Comparison of ENCODE assay signal across 26 cellular contexts in the genomic region with DNA sequence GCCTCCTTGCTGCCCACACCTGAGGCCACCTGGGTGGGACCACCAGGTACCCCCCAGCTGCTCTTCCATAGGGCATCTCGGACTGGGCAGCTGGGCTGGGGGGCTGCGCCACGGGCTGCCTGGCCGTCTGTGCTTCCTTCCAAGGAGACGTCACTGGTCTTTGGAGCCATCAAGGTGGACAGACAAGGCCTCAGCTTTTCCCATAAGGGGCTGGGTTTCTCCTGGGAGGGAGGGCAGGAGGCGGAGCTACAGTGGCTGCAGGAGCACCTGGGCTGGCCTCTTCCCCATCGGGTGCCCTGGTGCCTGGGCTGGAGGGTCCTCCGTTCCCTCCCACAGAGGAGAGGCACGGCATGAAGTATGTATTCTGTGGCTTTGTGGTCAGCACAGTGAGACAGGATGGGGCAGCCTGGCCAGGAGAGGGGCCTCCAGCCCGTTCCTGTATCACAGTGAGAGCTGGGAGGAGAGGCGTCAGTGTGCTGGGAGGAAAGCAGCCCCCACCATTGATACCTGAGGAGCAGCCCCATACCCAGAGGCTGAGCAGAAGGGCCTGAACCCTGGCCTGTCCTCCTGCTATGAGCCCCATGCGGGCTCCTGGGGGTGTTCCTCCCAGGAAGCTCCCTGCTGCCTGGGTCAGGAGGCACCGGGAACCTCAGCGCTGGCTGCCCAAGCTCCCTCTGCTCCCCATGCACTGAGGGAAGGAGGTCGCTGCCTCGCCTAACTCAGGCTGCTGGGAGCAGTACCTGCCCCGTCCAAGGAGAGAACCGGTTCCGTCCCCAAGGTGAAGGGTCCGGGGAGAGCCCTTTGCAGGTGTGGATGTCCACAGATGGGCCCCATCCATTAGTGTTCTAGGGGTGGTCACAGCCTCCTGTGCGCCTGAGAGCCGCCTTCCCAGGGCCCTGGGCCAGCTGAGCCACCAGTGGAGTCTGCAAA.
DNase-seq lines count a peak whose midpoint lies in the region; ATAC-seq and TF ChIP-seq lines count a peak whose summit lies in the region.
"Had no signal": no experiment of that assay in that cellular context is flagged by ENCODE, and none has a peak within 500 bp of the region (broad histone marks: within the 10 kb centered on the region; RNA-seq: fewer than 3 reads in every experiment).

No MANE protein-coding gene starts in this region.

- intact Hi-C loops in esophagus muscularis mucosa (cut with DNase I) (no loop called here), sigmoid colon (cut with DNase I) (no loop called here), lower lobe of right lung (cut with DNase I) (no loop called here)

- no peaks in the 10 kb centered on the region for H3K9me3 Mint-ChIP-seq in activated T-cell treated with anti-CD3 and anti-CD28 coated beads, Interleukin-2, amount 50 U/mL, for 24 hours
- H3K9me3 Mint-ChIP-seq: activated naive CD8-positive, alpha-beta T cell treated with anti-CD3 and anti-CD28 coated beads, Interleukin-2, amount 10 ng/mL, durations not matched to agents 7 days and 5 days; neural crest cell; T-cell had no signal

- no peak overlapping the region for H3K4me3 Mint-ChIP-seq in activated T-cell treated with anti-CD3 and anti-CD28 coated beads, Interleukin-2, amount 50 U/mL, for 24 hours
- H3K4me3 Mint-ChIP-seq: activated naive CD8-positive, alpha-beta T cell treated with anti-CD3 and anti-CD28 coated beads, Interleukin-2, amount 10 ng/mL, durations not matched to agents 7 days and 5 days; B cell; CD8-positive, alpha-beta memory T cell; neural crest cell; T-cell had no signal

- H3K4me1 Mint-ChIP-seq in activated T-cell treated with anti-CD3 and anti-CD28 coated beads, Interleukin-2, amount 50 U/mL, for 24 hours (ENCODE audit: low read depth) = no peaks in the 10 kb centered on the region
- H3K4me1 Mint-ChIP-seq: activated naive CD8-positive, alpha-beta T cell treated with anti-CD3 and anti-CD28 coated beads, Interleukin-2, amount 10 ng/mL, durations not matched to agents 7 days and 5 days; B cell; CD8-positive, alpha-beta memory T cell; T-cell had no signal

- 76% methylated on average over 12 of the region's 22 CpGs for WGBS in esophagus muscularis mucosa
- 70 to 74% methylated on average over 22 of the region's 22 CpGs for WGBS in sigmoid colon, 2 donors

- H3K27me3 Mint-ChIP-seq in activated T-cell treated with anti-CD3 and anti-CD28 coated beads, Interleukin-2, amount 50 U/mL, for 24 hours = peaks cover 15% of the 10 kb centered on the region
- H3K27me3 Mint-ChIP-seq: activated naive CD8-positive, alpha-beta T cell treated with anti-CD3 and anti-CD28 coated beads, Interleukin-2, amount 10 ng/mL, durations not matched to agents 7 days and 5 days had no signal

- H3K4me3 ChIP-seq in H7 (ENCODE audit: insufficient read depth, low read depth, low read length) = no peak overlapping the region
- H3K4me3 ChIP-seq in esophagus muscularis mucosa = no peak overlapping the region
- H3K4me3 ChIP-seq in sigmoid colon = no peak overlapping the region
- H3K4me3 ChIP-seq in lower lobe of right lung = no peak overlapping the region
- H3K4me3 ChIP-seq in SJCRH30 = no peak overlapping the region
- H3K4me3 ChIP-seq: A549, mucosa of descending colon, PC-9, psoas muscle had no signal

- peak; percentile 9 for DNase-seq in activated T-cell treated with anti-CD3 and anti-CD28 coated beads, Interleukin-2, amount 50 U/mL, for 24 hours
- no peak for DNase-seq in activated T-cell treated with anti-CD3 and anti-CD28 coated beads for 4 hours
- DNase-seq in H7 = peak; percentile 83
- peak; percentile 74 for DNase-seq in esophagus muscularis mucosa (ENCODE audit: extremely low spot score)
- DNase-seq in sigmoid colon = peak; percentile 49
- DNase-seq in lower lobe of right lung = no peak
- DNase-seq in SJCRH30 = no peak
- DNase-seq in GM19240 (ENCODE audit: insufficient read length, low spot score) = no peak
- DNase-seq: activated naive CD8-positive, alpha-beta T cell treated with anti-CD3 and anti-CD28 coated beads, Interleukin-2, amount 10 ng/mL, durations not matched to agents 7 days and 5 days; CD8-positive, alpha-beta memory T cell; DMS153; effector CD4-positive, alpha-beta T cell; foreskin keratinocyte; KG1; NCI-H1436 treated with DMSO at 0.1 percent for 48 hours; NCI-H2107; NCI-H446 treated with DMSO at 0.1 percent for 48 hours; PC-9; psoas muscle; SIG-M5 had no signal

- no peaks in the 10 kb centered on the region for H3K36me3 Mint-ChIP-seq in activated T-cell treated with anti-CD3 and anti-CD28 coated beads, Interleukin-2, amount 50 U/mL, for 24 hours (ENCODE audit: low read depth)
- H3K36me3 Mint-ChIP-seq: activated naive CD8-positive, alpha-beta T cell treated with anti-CD3 and anti-CD28 coated beads, Interleukin-2, amount 10 ng/mL, durations not matched to agents 7 days and 5 days; CD8-positive, alpha-beta memory T cell; T-cell had no signal

- H3K4me1 ChIP-seq in esophagus muscularis mucosa = no peaks in the 10 kb centered on the region
- no peaks in the 10 kb centered on the region for H3K4me1 ChIP-seq in sigmoid colon
- no peaks in the 10 kb centered on the region for H3K4me1 ChIP-seq in lower lobe of right lung
- H3K4me1 ChIP-seq in SJCRH30 = no peaks in the 10 kb centered on the region
- H3K4me1 ChIP-seq: A549, foreskin keratinocyte, psoas muscle had no signal

- TF ChIP-seq EP300 in esophagus muscularis mucosa (IDR thresholded peaks at IDR 0.05) = no peak
- no peak for TF ChIP-seq EP300 in sigmoid colon (IDR thresholded peaks at IDR 0.05)

- TF ChIP-seq CTCF in esophagus muscularis mucosa (IDR thresholded peaks at IDR 0.05) (no peak), sigmoid colon (IDR thresholded peaks at IDR 0.05) (no peak), lower lobe of right lung (IDR thresholded peaks at IDR 0.05) (no peak)

- no peak overlapping the region for H3K27ac ChIP-seq in esophagus muscularis mucosa (replicated peaks in 1 of 4)
- H3K27ac ChIP-seq in sigmoid colon = no peak overlapping the region
- H3K27ac ChIP-seq in lower lobe of right lung = no peak overlapping the region
- no peak overlapping the region for H3K27ac ChIP-seq in SJCRH30
- H3K27ac ChIP-seq: A549, foreskin keratinocyte, PC-9, psoas muscle had no signal

- H3K36me3 ChIP-seq in H7 (replicated peaks; ENCODE audit: control insufficient read depth, insufficient read depth, low read length) = no peaks in the 10 kb centered on the region
- H3K36me3 ChIP-seq in esophagus muscularis mucosa = no peaks in the 10 kb centered on the region
- H3K36me3 ChIP-seq in sigmoid colon = no peaks in the 10 kb centered on the region
- H3K36me3 ChIP-seq in lower lobe of right lung = no peaks in the 10 kb centered on the region
- H3K36me3 ChIP-seq in SJCRH30 = no peaks in the 10 kb centered on the region

- ATAC-seq in lower lobe of right lung = no peak
- ATAC-seq: A549; activated CD4-positive, CD25-positive, alpha-beta regulatory T cell treated with anti-CD3 and anti-CD28 coated beads, Interleukin-2, amount 50 U/mL, for 24 hours; foreskin keratinocyte; mucosa of descending colon; psoas muscle; T-cell had no signal

- no peak overlapping the region for H3K27ac Mint-ChIP-seq in activated T-cell treated with anti-CD3 and anti-CD28 coated beads, Interleukin-2, amount 50 U/mL, for 24 hours
- H3K27ac Mint-ChIP-seq: activated naive CD8-positive, alpha-beta T cell treated with anti-CD3 and anti-CD28 coated beads, Interleukin-2, amount 10 ng/mL, durations not matched to agents 7 days and 5 days; B cell; CD8-positive, alpha-beta memory T cell; T-cell had no signal

- H3K27me3 ChIP-seq in H7 (ENCODE audit: control insufficient read depth, insufficient read depth, low read length) (no peaks in the 10 kb centered on the region; the same call in 1 of the 2 replicates), esophagus muscularis mucosa (peaks cover 0 to 54% (median 0%) of the 10 kb centered on the region in 4 donors), sigmoid colon (peaks cover 4 to 18% (median 5%) of the 10 kb centered on the region in 3 donors), lower lobe of right lung (ENCODE audit: low read depth) (peaks cover 6% of the 10 kb centered on the region), SJCRH30 (peaks cover 8% of the 10 kb centered on the region)
- H3K27me3 ChIP-seq: foreskin keratinocyte had no signal

- no peak for TF ChIP-seq POLR2A in esophagus muscularis mucosa (IDR thresholded peaks at IDR 0.05; ENCODE audit: low read depth)
- no peak for TF ChIP-seq POLR2A in sigmoid colon (IDR thresholded peaks at IDR 0.05)

- H3K9me3 ChIP-seq in esophagus muscularis mucosa = no peaks in the 10 kb centered on the region
- H3K9me3 ChIP-seq in sigmoid colon = no peaks in the 10 kb centered on the region
- no peaks in the 10 kb centered on the region for H3K9me3 ChIP-seq in lower lobe of right lung
- H3K9me3 ChIP-seq in SJCRH30 (replicated peaks) = no peaks in the 10 kb centered on the region
- H3K9me3 ChIP-seq: A549, mucosa of descending colon, psoas muscle had no signal

Comparison
In these comparisons a context has a peak if more than half of its experiments do, and no peak if none do; other contexts are left out.
1. DNase-seq: peak in activated T-cell treated with anti-CD3 and anti-CD28 coated beads, Interleukin-2, amount 50 U/mL, for 24 hours (single experiment), H7 (single experiment), esophagus muscularis mucosa (single experiment) and sigmoid colon (single experiment); none in activated T-cell treated with anti-CD3 and anti-CD28 coated beads for 4 hours (single experiment), lower lobe of right lung (single experiment), SJCRH30 (0 of 2) and GM19240 (single experiment).